In genomic region chr2:46914578-46915230, GRCh38 we compare ENCODE assay signal across 7 cellular contexts. TPM values are rescaled to one million over a fixed set of nuclear protein-coding genes. Genes with fewer than 3 reads are reported as not detected.
A peak's percentile ranks its signal among the peaks of the same experiment; 100 is the strongest.
DNase-seq lines count a peak whose midpoint lies in the region; ATAC-seq and TF ChIP-seq lines count a peak whose summit lies in the region.

No MANE protein-coding gene starts in this region.

- H4K20me1 ChIP-seq in hepatocyte (ENCODE audit: insufficient read depth, poor library complexity, severe bottlenecking), result peaks cover 35% of the 10 kb centered on the region

- peak overlapping the region; percentile 81 for H2AFZ ChIP-seq in hepatocyte

- H3K36me3 ChIP-seq in HUES6 (ENCODE audit: control insufficient read depth, insufficient read depth, low read length) (peaks cover 9% of the 10 kb centered on the region), hepatocyte (replicated peaks; ENCODE audit: insufficient read depth, low read depth) (no peaks in the 10 kb centered on the region)

- peak overlapping the region; percentile 99 for H3K4me3 ChIP-seq in HUES6 (ENCODE audit: low read depth, low read length)
- H3K4me3 ChIP-seq in hepatocyte, result peak overlapping the region; percentile 94

- H3K27me3 ChIP-seq in HUES6 (ENCODE audit: control insufficient read depth, insufficient read depth, low read length) (no peaks in the 10 kb centered on the region), hepatocyte (no peaks in the 10 kb centered on the region)

- no peak for TF ChIP-seq CTCF in hepatocyte (IDR thresholded peaks at IDR 0.05; ENCODE audit: poor library complexity)

- peak overlapping the region; percentile 80; the same call in 1 of the 2 replicates for H3K27ac ChIP-seq in HUES6 (ENCODE audit: low read depth, low read length)
- H3K27ac ChIP-seq in hepatocyte, result peak overlapping the region; percentile 98

- H3K9ac ChIP-seq in HUES6 (ENCODE audit: low read length), result peak overlapping the region; percentile 92

- peaks cover 75% of the 10 kb centered on the region for H3K79me2 ChIP-seq in hepatocyte

- H3K27me3 Mint-ChIP-seq in activated CD4-positive, alpha-beta memory T cell treated with anti-CD3 and anti-CD28 coated beads for 36 hours, result no peaks in the 10 kb centered on the region
- no peaks in the 10 kb centered on the region for H3K27me3 Mint-ChIP-seq in stimulated activated memory B cell treated with anti-CD40 and anti-IgM and Interleukin-4, amounts not matched to agents 10 μg/mL and 1 μg/mL and 100 μg/mL, for 72 hours

- H3K9me3 Mint-ChIP-seq in activated CD4-positive, alpha-beta memory T cell treated with anti-CD3 and anti-CD28 coated beads for 36 hours, result no peaks in the 10 kb centered on the region
- H3K9me3 Mint-ChIP-seq in stimulated activated memory B cell treated with anti-CD40 and anti-IgM and Interleukin-4, amounts not matched to agents 10 μg/mL and 1 μg/mL and 100 μg/mL, for 72 hours, result no peaks in the 10 kb centered on the region

- H3K9me2 ChIP-seq in hepatocyte (replicated peaks; ENCODE audit: insufficient read depth), result no peaks in the 10 kb centered on the region

- H3K9me3 ChIP-seq in HUES6 (ENCODE audit: control insufficient read depth, insufficient read depth, low read depth, low read length) (no peaks in the 10 kb centered on the region), hepatocyte (ENCODE audit: low read depth) (no peaks in the 10 kb centered on the region)

- ATAC-seq in stimulated activated memory B cell treated with anti-CD40 and anti-IgM and Interleukin-4, amounts not matched to agents 10 μg/mL and 1 μg/mL and 100 μg/mL, for 72 hours, result no peak

- peaks cover 11% of the 10 kb centered on the region for H3K36me3 Mint-ChIP-seq in activated CD4-positive, alpha-beta memory T cell treated with anti-CD3 and anti-CD28 coated beads for 36 hours
- peaks cover 15% of the 10 kb centered on the region for H3K36me3 Mint-ChIP-seq in stimulated activated memory B cell treated with anti-CD40 and anti-IgM and Interleukin-4, amounts not matched to agents 10 μg/mL and 1 μg/mL and 100 μg/mL, for 72 hours

- DNase-seq in activated CD4-positive, alpha-beta memory T cell treated with anti-CD3 and anti-CD28 coated beads for 36 hours, result no peak
- no peak for DNase-seq in hepatocyte (ENCODE audit: low spot score)
- DNase-seq in GM03348 (ENCODE audit: low spot score), result no peak
- DNase-seq in NCI-H187 treated with DMSO at 0.1 percent for 48 hours (lab: John Stamatoyannopoulos, UW), result no peak
- no peak for DNase-seq in NCI-H1436 (lab: John Stamatoyannopoulos, UW)

- H3K4me1 ChIP-seq in HUES6 (ENCODE audit: control insufficient read depth, insufficient read depth, low read length), result peaks cover 21% of the 10 kb centered on the region; the same call in 1 of the 2 replicates
- H3K4me1 ChIP-seq in hepatocyte (ENCODE audit: insufficient read depth), result peaks cover 21% of the 10 kb centered on the region

- peak overlapping the region; percentile 85 for H3K4me3 Mint-ChIP-seq in activated CD4-positive, alpha-beta memory T cell treated with anti-CD3 and anti-CD28 coated beads for 36 hours
- peak overlapping the region; percentile 83 for H3K4me3 Mint-ChIP-seq in stimulated activated memory B cell treated with anti-CD40 and anti-IgM and Interleukin-4, amounts not matched to agents 10 μg/mL and 1 μg/mL and 100 μg/mL, for 72 hours

- CTCF ChIA-PET in activated CD4-positive, alpha-beta memory T cell treated with anti-CD3 and anti-CD28 coated beads for 36 hours (lab: Charles Lee), result interaction anchor here (0.7 to 1.0 kb wide), 2 partner anchors 25 to 164 kb away, joined by 3 read pairs; no protein-coding TSS in a partner anchor

- WGBS in hepatocyte (ENCODE audit: low lambda C conversion rate, missing lambda C conversion rate), result 41% methylated on average over 11 of the region's 11 CpGs

- POLR2A ChIA-PET in activated CD4-positive, alpha-beta memory T cell treated with anti-CD3 and anti-CD28 coated beads for 36 hours (lab: Charles Lee), result no interaction called here

- peaks cover 58% of the 10 kb centered on the region for H3K4me1 Mint-ChIP-seq in activated CD4-positive, alpha-beta memory T cell treated with anti-CD3 and anti-CD28 coated beads for 36 hours (ENCODE audit: low read depth)
- H3K4me1 Mint-ChIP-seq in stimulated activated memory B cell treated with anti-CD40 and anti-IgM and Interleukin-4, amounts not matched to agents 10 μg/mL and 1 μg/mL and 100 μg/mL, for 72 hours, result peaks cover 54% of the 10 kb centered on the region

- intact Hi-C loops in activated CD4-positive, alpha-beta memory T cell treated with anti-CD3 and anti-CD28 coated beads for 36 hours (cut with micrococcal nuclease), result loop anchor here (5.0 kb wide), 1 partner anchor 358 kb away; no protein-coding TSS in a partner anchor

- H3K27ac Mint-ChIP-seq in activated CD4-positive, alpha-beta memory T cell treated with anti-CD3 and anti-CD28 coated beads for 36 hours, result peak overlapping the region; percentile 18
- peak overlapping the region; percentile 71 for H3K27ac Mint-ChIP-seq in stimulated activated memory B cell treated with anti-CD40 and anti-IgM and Interleukin-4, amounts not matched to agents 10 μg/mL and 1 μg/mL and 100 μg/mL, for 72 hours

- H3K4me2 ChIP-seq in hepatocyte, result peak overlapping the region; percentile 77

RNA-seq across cellular contexts. Expression of gene MCFD2, which starts 0.9 kb away (rescaled TPM):
- 10 to 100 TPM; 31.4 to 36.5 TPM for total RNA-seq in activated CD4-positive, alpha-beta memory T cell treated with anti-CD3 and anti-CD28 coated beads for 36 hours
- 196 and 203 TPM in 2 replicates for total RNA-seq in hepatocyte
- polyA plus RNA-seq in hepatocyte, result 144 and 161 TPM in 2 replicates

RNA-seq across cellular contexts. Expression of gene TTC7A, which starts 26.3 kb away (rescaled TPM):
- total RNA-seq in activated CD4-positive, alpha-beta memory T cell treated with anti-CD3 and anti-CD28 coated beads for 36 hours, result 10 to 100 TPM; 60.7 to 62.7 TPM
- 13.7 and 14.7 TPM in 2 replicates for total RNA-seq in hepatocyte
- polyA plus RNA-seq in hepatocyte, result 20.4 and 24.2 TPM in 2 replicates
